In the genomic region with DNA sequence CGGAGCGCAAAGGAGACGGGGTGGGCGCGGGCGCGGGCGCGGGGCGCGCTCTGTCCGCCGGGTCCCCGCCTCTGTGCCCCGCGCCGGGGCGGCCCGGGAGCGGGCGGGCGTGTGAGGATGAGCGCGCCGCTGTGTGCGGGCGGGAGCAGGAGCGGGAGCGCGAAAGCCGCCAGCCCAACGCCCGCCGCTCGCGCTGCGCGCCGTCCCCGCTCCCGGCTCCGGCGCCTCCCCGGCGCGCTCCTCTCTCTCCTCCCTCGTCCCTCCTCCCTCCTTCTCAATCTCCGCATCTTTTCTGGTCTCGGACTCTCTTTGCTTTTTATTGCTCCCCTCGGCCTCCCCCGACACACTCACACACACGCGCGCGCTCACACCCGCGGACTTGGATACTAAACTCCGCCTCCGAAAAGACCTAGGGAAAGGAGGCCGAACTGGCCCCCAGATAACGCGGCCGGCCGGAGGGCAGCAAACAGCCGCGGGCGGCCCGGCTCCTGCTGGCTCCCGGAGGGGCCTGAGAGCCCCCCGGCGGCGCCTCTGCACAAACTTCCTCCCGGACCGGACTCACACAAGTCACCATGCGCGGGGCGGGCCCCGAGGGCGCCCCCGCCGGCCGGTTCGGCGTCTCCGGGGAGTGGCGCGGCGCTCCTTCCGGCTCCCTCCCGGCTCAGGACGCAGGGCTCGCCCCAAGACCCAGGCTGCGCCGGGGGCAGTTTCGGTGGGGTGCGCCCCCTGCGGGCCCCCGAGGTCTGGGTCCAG, we compare ENCODE assay signal across 8 cellular contexts. TPM values are rescaled to one million over a fixed set of nuclear protein-coding genes. Genes with fewer than 3 reads are reported as not detected.
DNase-seq lines count a peak whose midpoint lies in the region; ATAC-seq, FAIRE-seq and TF ChIP-seq lines count a peak whose summit lies in the region.

TSS of gene FIBCD1 (minus strand) at position 596 of the 753 bp plus-strand sequence. CDS start 640 bp downstream, outside the sequence.

- H3K27ac ChIP-seq in RWPE1 = peak within 1 kb of the TSS; percentile 12; the same call in 1 of the 2 replicates

- peaks cover 3% of the 10 kb centered on the region for H3K36me3 Mint-ChIP-seq in effector memory CD8-positive, alpha-beta T cell (ENCODE audit: insufficient read depth)
- no peaks in the 10 kb centered on the region for H3K36me3 Mint-ChIP-seq in nephron progenitor cell (ENCODE audit: low read depth)

- H3K4me3 Mint-ChIP-seq in effector memory CD8-positive, alpha-beta T cell = peak within 1 kb of the TSS; percentile 49 to 72
- H3K4me3 Mint-ChIP-seq in nephron progenitor cell = peak within 1 kb of the TSS; percentile 85

- no peak for ATAC-seq in effector memory CD8-positive, alpha-beta T cell (replicated peaks)
- no peak for ATAC-seq in GM21447 (IDR thresholded peaks at IDR 0.05; ENCODE audit: unreplicated experiment)
- no peak for ATAC-seq in GM19035 (IDR thresholded peaks at IDR 0.05; ENCODE audit: unreplicated experiment)

- TF ChIP-seq CTCF in AG04449 (IDR thresholded peaks at IDR 0.05; ENCODE audit: insufficient read depth, low read length, missing control alignments) = peak; percentile 19
- TF ChIP-seq CTCF in RWPE1 (conservative IDR thresholded peaks at IDR 0.05; ENCODE audit: low read depth) = peak; percentile 86
- TF ChIP-seq CTCF in nephron progenitor cell (IDR thresholded peaks at IDR 0.05) = no peak

- peaks cover 65 to 79% of the 10 kb centered on the region in 2 donors for H3K27me3 Mint-ChIP-seq in effector memory CD8-positive, alpha-beta T cell
- peaks cover 87% of the 10 kb centered on the region for H3K27me3 Mint-ChIP-seq in nephron progenitor cell (ENCODE audit: low read depth, poor library complexity)

- CTCF ChIA-PET in AG04449 (lab: Yijun Ruan, JAX) (interaction anchor here (0.7 to 1.2 kb wide), 4 partner anchors 9 to 73 kb away, joined by 3 to 5 read pairs (median 4); no protein-coding TSS in a partner anchor), RWPE1 (lab: Yijun Ruan, JAX) (interaction anchor here (0.8 to 1.2 kb wide), 3 partner anchors 11 to 72 kb away, joined by 3 to 8 read pairs (median 4); no protein-coding TSS in a partner anchor)

- DNase-seq in AG04449 (ENCODE audit: low read depth, low spot score) = no peak
- DNase-seq in GM12891 (ENCODE audit: insufficient read length, low spot score) = peak; percentile 75
- peak; percentile 70 for DNase-seq in RWPE1 (ENCODE audit: low spot score)
- DNase-seq in effector memory CD8-positive, alpha-beta T cell = no peak
- peak; percentile 58 for DNase-seq in nephron progenitor cell
- DNase-seq in NCI-H128 (lab: John Stamatoyannopoulos, UW; ENCODE audit: unreplicated experiment) = no peak

- no peak for FAIRE-seq in GM12891 (lab: Jason Lieb, UNC)

- peaks cover 10 to 12% of the 10 kb centered on the region in 2 donors for H3K4me1 Mint-ChIP-seq in effector memory CD8-positive, alpha-beta T cell (ENCODE audit: low read depth in 2 of 2)
- H3K4me1 Mint-ChIP-seq in nephron progenitor cell = peaks cover 19% of the 10 kb centered on the region

- no peaks in the 10 kb centered on the region for H3K9me3 Mint-ChIP-seq in effector memory CD8-positive, alpha-beta T cell
- no peaks in the 10 kb centered on the region for H3K9me3 Mint-ChIP-seq in nephron progenitor cell

- POLR2A ChIA-PET in AG04449 (lab: Yijun Ruan, JAX) = interaction anchor here (1.1 kb wide), 1 partner anchor 10 kb away, joined by 3 read pairs; no protein-coding TSS in a partner anchor
- POLR2A ChIA-PET in RWPE1 (lab: Yijun Ruan, JAX; ENCODE audit: low non-redundant PET) = no interaction called here

- H3K4me3 ChIP-seq in AG04449 (ENCODE audit: low read depth, low read length) = peak within 1 kb of the TSS; percentile 55

- no peak within 1 kb of the TSS for H3K27ac Mint-ChIP-seq in effector memory CD8-positive, alpha-beta T cell
- no peak within 1 kb of the TSS for H3K27ac Mint-ChIP-seq in nephron progenitor cell

- no peak for TF ChIP-seq POLR2A in GM12891 (IDR thresholded peaks at IDR 0.05; ENCODE audit: low read depth, low read length)

TF ChIP-seq in GM12891, 5 proteins besides CTCF, POLR2A, EP300 and RAD21:
- TF ChIP-seq TAF1 (IDR thresholded peaks at IDR 0.05; ENCODE audit: low read depth, low read length) (no peak), PAX5 (IDR thresholded peaks at IDR 0.05; ENCODE audit: insufficient read depth, low read length, severe bottlenecking) (no peak), POLR2AphosphoS5 (IDR thresholded peaks at IDR 0.05; ENCODE audit: low read depth, low read length) (no peak), SPI1 (IDR thresholded peaks at IDR 0.05; ENCODE audit: low read depth, low read length) (no peak), POU2F2 (IDR thresholded peaks at IDR 0.05; ENCODE audit: low read depth, low read length) (no peak)
TF ChIP-seq in GM12891: peak in this region for 0.

RNA-seq across cellular contexts. Expression of gene FIBCD1, which starts in this region (rescaled TPM):
- 0.06 TPM for polyA plus RNA-seq in GM12891 (2012; ENCODE audit: low read depth, missing spikeins)

Comparison
In these comparisons a context has a peak if more than half of its experiments do, and no peak if none do; other contexts are left out.
1. DNase-seq: peak in GM12891 (single experiment), RWPE1 (single experiment) and nephron progenitor cell (single experiment); none in AG04449 (single experiment), effector memory CD8-positive, alpha-beta T cell (0 of 3) and NCI-H128 (single experiment).